17 cellular contexts compared by ENCODE assay signal in genomic region chr1:167544447-167544846, GRCh38. TPM values are rescaled to one million over a fixed set of nuclear protein-coding genes. Genes with fewer than 3 reads are reported as not detected.
DNase-seq lines count a peak whose midpoint lies in the region; ATAC-seq, FAIRE-seq and TF ChIP-seq lines count a peak whose summit lies in the region.
"Had no signal": no experiment of that assay in that cellular context is flagged by ENCODE, and none has a peak within 500 bp of the region (broad histone marks: within the 10 kb centered on the region; RNA-seq: fewer than 3 reads in every experiment).

No MANE protein-coding gene starts in this region.

- no peak overlapping the region for H3K23ac ChIP-seq in H1 (ENCODE audit: insufficient read length)

- no peak overlapping the region for H4K91ac ChIP-seq in H1 (replicated peaks; ENCODE audit: insufficient read length, low read length)

- ATAC-seq in A549 (no peak), HG03432 (IDR thresholded peaks at IDR 0.05; ENCODE audit: unreplicated experiment) (no peak)
- ATAC-seq: stimulated activated memory B cell treated with anti-CD40 and anti-IgM and Interleukin-4, amounts not matched to agents 10 μg/mL and 1 μg/mL and 100 μg/mL, for 72 hours had no signal

- H2AK5ac ChIP-seq in H1 (ENCODE audit: low read depth, low read length) = no peak overlapping the region

- H3K79me2 ChIP-seq in PC-9 (ENCODE audit: low read depth) (no peaks in the 10 kb centered on the region), H1 (ENCODE audit: control insufficient read depth in 1 of 2, insufficient read depth in 2 of 2, low read length in 2 of 2) (no peaks in the 10 kb centered on the region)

- no peak overlapping the region for H3K56ac ChIP-seq in H1 (replicated peaks; ENCODE audit: insufficient read length, low read depth, low read length)

- H2BK120ac ChIP-seq in H1 (replicated peaks; ENCODE audit: low read depth, low read length) = no peak overlapping the region

- TF ChIP-seq EP300 in A549 (IDR thresholded peaks at IDR 0.05) = no peak
- no peak for TF ChIP-seq EP300 in H1 (IDR thresholded peaks at IDR 0.05; ENCODE audit: borderline replicate concordance in 1 of 2, low read depth in 2 of 2, low read length in 2 of 2)

- no TSS peak for BruUV-seq in PC-9 (replicated peaks; lab: Mats Ljungman, UMichigan)

- no peaks in the 10 kb centered on the region; the same call in 1 of the 2 replicates for H3F3A ChIP-seq in PC-9 (ENCODE audit: insufficient read depth, low read depth)

- no peaks in the 10 kb centered on the region for H3K9me3 ChIP-seq in A549
- no peaks in the 10 kb centered on the region for H3K9me3 ChIP-seq in PC-9 (ENCODE audit: insufficient read depth, low read depth)
- no peaks in the 10 kb centered on the region for H3K9me3 ChIP-seq in H1 (ENCODE audit: insufficient read depth in 2 of 2, low read depth in 1 of 2, low read length in 1 of 2)
- no peaks in the 10 kb centered on the region for H3K9me3 ChIP-seq in uterus

- no peaks in the 10 kb centered on the region for H3K23me2 ChIP-seq in H1 (ENCODE audit: low read depth, low read length)

- H3K14ac ChIP-seq in H1 (ENCODE audit: insufficient read length) = no peak overlapping the region

- H4K8ac ChIP-seq in H1 (ENCODE audit: extremely low read depth, insufficient read depth, low read length) = no peak overlapping the region

- POLR2A ChIA-PET in A549 (lab: Yijun Ruan, JAX) (interaction anchor here (1.2 kb wide), 1 partner anchor 9 kb away, joined by 3 read pairs; the partner anchor contains the start of gene CREG1), PC-9 (lab: Charles Lee; ENCODE audit: unreplicated experiment) (no interaction called here), H1 (lab: Charles Lee; ENCODE audit: partially characterized antibody) (interaction anchor here (1.1 kb wide), 1 partner anchor 9 kb away, joined by 3 read pairs; the partner anchor contains the start of gene CREG1)

- no peak overlapping the region for H2BK12ac ChIP-seq in H1 (ENCODE audit: low read depth, low read length)

- no peak overlapping the region for H2BK15ac ChIP-seq in H1 (ENCODE audit: low read length)

- no peak for TF ChIP-seq POLR2A in A549 (IDR thresholded peaks at IDR 0.05; ENCODE audit: low read length)
- no peak for TF ChIP-seq POLR2A in H1 (IDR thresholded peaks at IDR 0.05; ENCODE audit: control extremely low read depth in 1 of 2, low read depth in 2 of 2, low read length in 2 of 2)
- no peak for TF ChIP-seq POLR2A in uterus (IDR thresholded peaks at IDR 0.05)

- no peak overlapping the region for H2BK20ac ChIP-seq in H1 (ENCODE audit: low read length)

- H3K36me3 ChIP-seq in PC-9 (ENCODE audit: low read depth) (no peaks in the 10 kb centered on the region), H1 (ENCODE audit: control insufficient read depth in 2 of 4, insufficient read depth in 4 of 4, low read length in 3 of 4) (peaks cover 0 to 18% (median 0%) of the 10 kb centered on the region in 4 experiments; a peak in 3 of 8 replicates), uterus (no peaks in the 10 kb centered on the region)

- FAIRE-seq in A549 (lab: Jason Lieb, UNC) (no peak), H1 (lab: Jason Lieb, UNC) (no peak)
- FAIRE-seq: endothelial cell of umbilical vein, H54 had no signal

- H3K4me2 ChIP-seq in A549 (no peak overlapping the region), PC-9 (no peak overlapping the region), H1 (ENCODE audit: insufficient read depth in 1 of 2, low read depth in 2 of 2, low read length in 2 of 2) (no peak overlapping the region)

- H4K20me1 ChIP-seq in PC-9 (ENCODE audit: insufficient read depth) (no peaks in the 10 kb centered on the region), H1 (replicated peaks in 1 of 2; ENCODE audit: control insufficient read depth in 1 of 2, insufficient read depth in 2 of 2, low read length in 2 of 2) (no peaks in the 10 kb centered on the region)

- no peaks in the 10 kb centered on the region for H3K79me1 ChIP-seq in H1 (ENCODE audit: low read depth, low read length)

- H3K9me2 ChIP-seq in PC-9 (ENCODE audit: insufficient read depth) = no peaks in the 10 kb centered on the region

- H3K27ac ChIP-seq in A549 = no peak overlapping the region
- H3K27ac ChIP-seq in PC-9 = no peak overlapping the region
- H3K27ac ChIP-seq in H1 (ENCODE audit: low read depth, low read length) = no peak overlapping the region
- no peak overlapping the region for H3K27ac ChIP-seq in uterus

- peaks cover 36% of the 10 kb centered on the region for H3K4me1 ChIP-seq in A549
- H3K4me1 ChIP-seq in PC-9 (replicated peaks; ENCODE audit: insufficient read depth) = peaks cover 15% of the 10 kb centered on the region
- H3K4me1 ChIP-seq in H1 (replicated peaks in 1 of 4; ENCODE audit: control insufficient read depth in 3 of 4, insufficient read depth in 4 of 4, low read length in 3 of 4) = peaks cover 0 to 4% (median 3%) of the 10 kb centered on the region in 4 experiments; a peak in 2 of 7 replicates
- H3K4me1 ChIP-seq in uterus = no peaks in the 10 kb centered on the region

- no peak for DNase-seq in A549 (ENCODE audit: low read depth in 1 of 2, low spot score in 1 of 2)
- DNase-seq in GM12865 (ENCODE audit: low read depth) = peak; percentile 35
- DNase-seq in PC-9 = peak; percentile 15 to 42
- no peak for DNase-seq in H1 (ENCODE audit: low read depth in 1 of 2, low spot score in 2 of 2)
- DNase-seq in NCI-H774 (lab: John Stamatoyannopoulos, UW) = no peak
- DNase-seq in NCI-H2107 (lab: John Stamatoyannopoulos, UW) = no peak
- no peak for DNase-seq in uterus
- DNase-seq: amygdala, DMS153, immature natural killer cell, KG1 had no signal

- no peak for TF ChIP-seq CTCF in A549 (IDR thresholded peaks at IDR 0.05)
- no peak for TF ChIP-seq CTCF in GM12865 (IDR thresholded peaks at IDR 0.05; ENCODE audit: insufficient read depth, low read depth, low read length, missing control alignments)
- no peak for TF ChIP-seq CTCF in PC-9 (conservative IDR thresholded peaks at IDR 0.05)
- no peak for TF ChIP-seq CTCF in H1 (IDR thresholded peaks at IDR 0.05; ENCODE audit: control extremely low read depth in 1 of 3, insufficient read depth in 1 of 3, low read depth in 1 of 3, low read length in 3 of 3)
- TF ChIP-seq CTCF in uterus (IDR thresholded peaks at IDR 0.05) = no peak

- H2BK5ac ChIP-seq in H1 (ENCODE audit: low read depth, low read length) = no peak overlapping the region

- H3K27me3 ChIP-seq in PC-9 (ENCODE audit: insufficient read depth, low read depth) (no peaks in the 10 kb centered on the region), H1 (replicated peaks in 1 of 4; ENCODE audit: control insufficient read depth in 3 of 4, extremely low read depth in 1 of 4, insufficient read depth in 3 of 4, low read length in 3 of 4) (no peaks in the 10 kb centered on the region; a peak in 1 of 7 replicates), uterus (no peaks in the 10 kb centered on the region)

- TF ChIP-seq RAD21 in A549 (conservative IDR thresholded peaks at IDR 0.05 in 1 of 2, IDR thresholded peaks at IDR 0.05 in 1 of 2) (no peak), H1 (IDR thresholded peaks at IDR 0.05 in 1 of 2, conservative IDR thresholded peaks at IDR 0.05 in 1 of 2; ENCODE audit: low read depth in 2 of 2, low read length in 2 of 2) (no peak)

- H3K18ac ChIP-seq in H1 (ENCODE audit: extremely low read depth, low read length) = no peak overlapping the region

- intact Hi-C loops in PC-9 (cut with micrococcal nuclease; ENCODE audit: unreplicated experiment) = no loop called here
- intact Hi-C loops in uterus (cut with DNase I; ENCODE audit: low total_unique reads) = no loop called here

- no peak overlapping the region for H3K9ac ChIP-seq in H1 (replicated peaks in 1 of 4; ENCODE audit: extremely low read depth in 1 of 4, low read depth in 3 of 4, low read length in 3 of 4)

- WGBS in A549 (ENCODE audit: missing lambda C conversion rate) = 88% methylated on average over 3 of the region's 3 CpGs
- 92% methylated on average over 3 of the region's 3 CpGs; no CpG with 5 or more reads in 1 of the 2 experiments for WGBS in H1 (ENCODE audit: extremely low coverage in 1 of 2, insufficient coverage in 1 of 2, insufficient read length in 1 of 2, insufficient replicate concordance in 2 of 2, low coverage in 1 of 2, low lambda C conversion rate in 2 of 2, missing lambda C conversion rate in 1 of 2), 2 experiments

- H3K4me3 ChIP-seq in A549 (no peak overlapping the region), GM12865 (ENCODE audit: low read depth, low read length) (no peak overlapping the region), PC-9 (no peak overlapping the region), H1 (ENCODE audit: extremely low read depth in 1 of 4, insufficient read depth in 2 of 4, low read depth in 3 of 4, low read length in 4 of 4) (no peak overlapping the region), uterus (no peak overlapping the region)
- H3K4me3 ChIP-seq: skin epidermis had no signal

- CTCF ChIA-PET in A549 (lab: Yijun Ruan, JAX) = interaction anchor here (1.0 to 2.4 kb wide), 3 partner anchors 10 to 12 kb away, joined by 4 to 9 read pairs (median 7); no protein-coding TSS in a partner anchor
- CTCF ChIA-PET in PC-9 (lab: Charles Lee) = no interaction called here
- CTCF ChIA-PET in H1 (lab: Charles Lee; ENCODE audit: partially characterized antibody) = interaction anchor here (0.7 to 3.1 kb wide), 2 partner anchors 11 to 170 kb away, joined by 3 to 8 read pairs; no protein-coding TSS in a partner anchor

- no peak overlapping the region for H2AFZ ChIP-seq in PC-9
- no peak overlapping the region for H2AFZ ChIP-seq in H1 (ENCODE audit: low read length)

- no peak overlapping the region for H3K4ac ChIP-seq in H1 (replicated peaks; ENCODE audit: insufficient read length, low read depth, low read length)

- no peak overlapping the region for H4K5ac ChIP-seq in H1 (ENCODE audit: insufficient read length, low read depth, low read length)

RNA-seq across cellular contexts. Expression of gene CREG1, which starts 9.1 kb away (rescaled TPM):
- polyA plus RNA-seq in A549 (2011; rRNA removed) (129 and 132 TPM in 2 replicates), A549 (2017; fragmentation: RNase III; extraction: RNeasy Plus Mini Kit Qiagen cat#74134 plus additional on column Dnase treatment) (64.6 to 70.2 TPM (median 65.3 TPM) in 3 replicates), H1 (2011; rRNA removed) (23.7 and 29.8 TPM in 2 replicates)
- 39.0 and 55.6 TPM in 2 replicates for polyA plus RNA-seq in A549 (2012; cell fraction: cytosol; rRNA removed)
- polyA plus RNA-seq in A549 (2012; cell fraction: nucleus; rRNA removed) = 24.0 and 29.6 TPM in 2 replicates
- polyA minus RNA-seq in A549 (2011; rRNA and poly(A)+ RNA removed) = 20.5 and 23.4 TPM in 2 replicates
- total RNA-seq in PC-9 (2021) (31.6 and 34.6 TPM in 2 replicates), uterus (100 to 1,000 TPM in 2 of 4 donors, 10 to 100 TPM in 2; 72.7 to 161 (median 91.0) TPM)
- 28.7 and 30.1 TPM in 2 replicates for total RNA-seq in H1 (2021; fragmentation: NEBNext Ultra II Directional; extraction: Animal tissue kit (Norgen Biotek cat#: 25700))
- polyA plus RNA-seq in H1 (2011; cell fraction: cytosol; rRNA removed) = 31.1 TPM
- polyA plus RNA-seq in H1 (2011; cell fraction: nucleus; rRNA removed) = 16.1 TPM
- polyA plus RNA-seq in H1 (2012, experiment 1 of 2) = 17.0 to 21.8 TPM (median 17.6 TPM) in 4 replicates
- polyA plus RNA-seq in H1 (2012, experiment 2 of 2) = 5.8 TPM
- 38.3 TPM for polyA plus RNA-seq in H1 (2013, experiment 1 of 2)
- 45.5 TPM for polyA plus RNA-seq in H1 (2013, experiment 2 of 2)
- polyA minus RNA-seq in H1 (2011; rRNA and poly(A)+ RNA removed) = 13.0 and 21.0 TPM in 2 replicates
- 20.5 TPM for polyA minus RNA-seq in H1 (2011; cell fraction: cytosol; rRNA and poly(A)+ RNA removed)
- 18.3 TPM for polyA minus RNA-seq in H1 (2011; cell fraction: nucleus; rRNA and poly(A)+ RNA removed)

RNA-seq across cellular contexts. Expression of gene CD247, which starts 26.1 kb away (rescaled TPM):
- polyA plus RNA-seq in A549 (2011; rRNA removed) (0.27 and 0.30 TPM in 2 replicates), A549 (2017; fragmentation: RNase III; extraction: RNeasy Plus Mini Kit Qiagen cat#74134 plus additional on column Dnase treatment) (0.10 to 0.28 TPM (median 0.18 TPM) in 3 replicates), H1 (2011; rRNA removed) (1.9 and 2.0 TPM in 2 replicates)
- polyA plus RNA-seq in A549 (2012; cell fraction: cytosol; rRNA removed) = 0.40 and 0.49 TPM in 2 replicates
- polyA plus RNA-seq in A549 (2012; cell fraction: nucleus; rRNA removed) = 0.42 and 0.58 TPM in 2 replicates
- 0.37 TPM in 1 of 2 replicates, not detected in the other for polyA minus RNA-seq in A549 (2011; rRNA and poly(A)+ RNA removed)
- total RNA-seq in PC-9 (2021) (not detected in 2 replicates), uterus (1 to 10 TPM in 2 of 4 donors, not detected in 2; 1.6 to 3.3 TPM)
- 1.7 and 2.2 TPM in 2 replicates for total RNA-seq in H1 (2021; fragmentation: NEBNext Ultra II Directional; extraction: Animal tissue kit (Norgen Biotek cat#: 25700))
- 2.1 TPM for polyA plus RNA-seq in H1 (2011; cell fraction: cytosol; rRNA removed)
- 2.1 TPM for polyA plus RNA-seq in H1 (2011; cell fraction: nucleus; rRNA removed)
- 1.8 to 3.6 TPM (median 2.1 TPM) in 4 replicates for polyA plus RNA-seq in H1 (2012, experiment 1 of 2)
- polyA plus RNA-seq in H1 (2012, experiment 2 of 2) = 1.2 TPM
- polyA plus RNA-seq in H1 (2013, experiment 1 of 2) = 1.2 TPM
- polyA plus RNA-seq in H1 (2013, experiment 2 of 2) = 1.4 TPM
- polyA minus RNA-seq in H1 (2011; rRNA and poly(A)+ RNA removed) = 0.71 and 0.95 TPM in 2 replicates
- polyA minus RNA-seq in H1 (2011; cell fraction: cytosol; rRNA and poly(A)+ RNA removed) = 1.5 TPM
- 0.40 TPM for polyA minus RNA-seq in H1 (2011; cell fraction: nucleus; rRNA and poly(A)+ RNA removed)
- total RNA-seq: endothelial cell of umbilical vein, osteoblast had no signal
- polyA plus RNA-seq: endothelial cell of umbilical vein had no signal

Comparison
In these comparisons a context has a peak if more than half of its experiments do, and no peak if none do; other contexts are left out.
1. DNase-seq: peak in GM12865 (single experiment) and PC-9 (2 of 2); none in A549 (0 of 2), H1 (0 of 2), NCI-H774 (single experiment), NCI-H2107 (single experiment) and uterus (0 of 2).
2. Of the 18 proteins assayed by ChIP-seq in both H1 and A549: peak only in H1: none; only in A549: none; in both: CEBPB; in neither: 17.